20 cellular contexts compared by ENCODE assay signal in the genomic region with DNA sequence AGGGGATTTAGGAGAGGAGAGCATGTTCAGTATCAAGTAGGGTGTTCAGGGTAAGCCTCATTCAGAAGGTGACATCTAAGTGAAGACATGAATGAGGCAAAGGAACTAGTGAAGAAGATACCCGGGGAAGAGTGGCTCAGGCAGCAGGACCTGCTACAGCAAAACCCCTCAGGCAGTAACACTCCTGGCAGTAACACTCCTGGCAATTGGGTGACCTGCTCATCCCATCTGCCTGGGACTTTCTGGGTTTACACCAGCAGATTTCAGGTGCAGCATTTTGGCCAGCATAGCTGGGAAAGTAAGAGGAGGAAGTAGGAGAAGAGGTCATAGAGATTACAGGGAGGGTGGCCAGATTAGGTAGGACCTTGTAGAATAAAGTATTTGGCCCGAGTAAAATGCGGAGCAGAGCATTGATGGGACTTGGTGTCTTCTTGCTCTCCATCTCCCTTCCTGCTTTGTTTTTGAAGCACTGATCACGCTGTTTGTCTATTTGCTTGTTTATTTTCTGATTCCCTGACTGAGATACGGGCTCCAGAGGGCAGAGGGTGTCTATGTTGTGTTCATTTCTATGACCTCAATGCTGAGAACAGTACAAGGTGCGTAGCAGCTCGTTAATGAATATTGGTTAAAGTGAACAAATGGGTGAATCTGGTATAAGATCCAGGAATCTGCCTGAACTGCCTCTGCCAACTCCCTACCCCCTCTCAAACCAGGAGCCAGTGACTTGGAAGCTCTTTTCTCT.
"Had no signal": no experiment of that assay in that cellular context is flagged by ENCODE, and none has a peak within 500 bp of the region (broad histone marks: within the 10 kb centered on the region; RNA-seq: fewer than 3 reads in every experiment).

No MANE protein-coding gene starts in this region.

- DNase-seq: cortex of kidney; dorsolateral prefrontal cortex; effector CD8-positive, alpha-beta T cell; heart left ventricle; hippocampal formation; left colon; mammary epithelial cell; naive thymus-derived CD4-positive, alpha-beta T cell; stimulated activated CD4-positive, alpha-beta T cell treated with anti-CD3 and anti-CD28 coated beads, Interleukin-4, amount 100 ng/mL, for 1 hour; stimulated activated CD8-positive, alpha-beta memory T cell treated with anti-CD3 and anti-CD28 coated beads, Interleukin-4, amount 100 ng/mL, for 48 hours; stimulated activated naive CD8-positive, alpha-beta T cell treated with anti-CD3 and anti-CD28 coated beads, Interleukin-15, Interleukin-2, amounts not matched to agents 100 U/mL and 50 U/mL, for 24 hours; thyroid gland; upper lobe of right lung had no signal

- H3K27ac Mint-ChIP-seq: naive thymus-derived CD4-positive, alpha-beta T cell; stimulated activated effector memory CD8-positive, alpha-beta T cell treated with anti-CD3 and anti-CD28 coated beads, Interleukin-12 subunit alpha, Interleukin-12 subunit beta, amount 100 ng/mL, for 72 hours had no signal

- H3K36me3 ChIP-seq: heart left ventricle, right atrium auricular region, suprapubic skin, thyroid gland, upper lobe of right lung, vagina had no signal

- FAIRE-seq: frontal cortex had no signal

- H3K27me3 ChIP-seq: dorsolateral prefrontal cortex, heart left ventricle, right atrium auricular region, suprapubic skin, thyroid gland, upper lobe of right lung, vagina had no signal

- H3K9me3 ChIP-seq: heart left ventricle, right atrium auricular region, suprapubic skin, thyroid gland, upper lobe of right lung, vagina had no signal

- H3K4me1 Mint-ChIP-seq: naive thymus-derived CD4-positive, alpha-beta T cell; stimulated activated effector memory CD8-positive, alpha-beta T cell treated with anti-CD3 and anti-CD28 coated beads, Interleukin-12 subunit alpha, Interleukin-12 subunit beta, amount 100 ng/mL, for 72 hours had no signal

- H3K4me3 Mint-ChIP-seq: naive thymus-derived CD4-positive, alpha-beta T cell; neural crest cell; stimulated activated effector memory CD8-positive, alpha-beta T cell treated with anti-CD3 and anti-CD28 coated beads, Interleukin-12 subunit alpha, Interleukin-12 subunit beta, amount 100 ng/mL, for 72 hours had no signal

- H3K27ac ChIP-seq: dorsolateral prefrontal cortex, heart left ventricle, right atrium auricular region, suprapubic skin, thyroid gland, upper lobe of right lung, vagina had no signal

- H3K4me3 ChIP-seq: dorsolateral prefrontal cortex, heart left ventricle, right atrium auricular region, suprapubic skin, thyroid gland, upper lobe of right lung, vagina had no signal

- H3K9me3 Mint-ChIP-seq: neural crest cell; stimulated activated effector memory CD8-positive, alpha-beta T cell treated with anti-CD3 and anti-CD28 coated beads, Interleukin-12 subunit alpha, Interleukin-12 subunit beta, amount 100 ng/mL, for 72 hours had no signal

- ATAC-seq: esophagus mucosa; heart left ventricle; naive thymus-derived CD4-positive, alpha-beta T cell; stimulated activated effector memory CD8-positive, alpha-beta T cell treated with anti-CD3 and anti-CD28 coated beads, Interleukin-12 subunit alpha, Interleukin-12 subunit beta, amount 100 ng/mL, for 72 hours; stimulated activated naive CD8-positive, alpha-beta T cell treated with anti-CD3 and anti-CD28 coated beads, Interleukin-15, Interleukin-2, amounts not matched to agents 100 U/mL and 50 U/mL, for 24 hours; upper lobe of right lung had no signal

- H3K36me3 Mint-ChIP-seq: naive thymus-derived CD4-positive, alpha-beta T cell; stimulated activated effector memory CD8-positive, alpha-beta T cell treated with anti-CD3 and anti-CD28 coated beads, Interleukin-12 subunit alpha, Interleukin-12 subunit beta, amount 100 ng/mL, for 72 hours had no signal

- H3K4me1 ChIP-seq: suprapubic skin, vagina had no signal
